1 cellular context compared by ENCODE assay signal in the genomic region with DNA sequence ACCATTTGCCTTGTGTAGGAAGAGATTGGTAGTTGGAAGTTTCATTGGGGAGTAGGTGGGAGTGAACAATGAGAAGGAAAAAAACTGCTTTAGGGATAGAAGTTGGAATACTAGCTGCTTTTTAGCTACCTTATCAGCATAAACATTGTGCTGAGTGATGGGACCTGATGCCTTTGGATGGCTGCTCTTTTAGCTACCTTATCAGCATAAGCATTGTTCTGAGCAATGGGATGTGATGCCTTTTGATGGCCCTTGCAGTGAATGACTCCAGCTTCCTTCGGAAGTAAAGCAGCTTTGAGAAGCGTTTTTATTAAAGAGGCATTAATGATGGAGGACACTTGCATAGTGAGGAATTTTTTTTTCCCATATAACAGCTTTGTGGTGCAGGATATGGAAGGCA.
TF ChIP-seq lines count a peak whose summit lies in the region.

No MANE protein-coding gene starts in this region.

TF ChIP-seq in H1, 55 proteins besides CTCF, POLR2A, EP300 and RAD21:
- TF ChIP-seq KDM1A (IDR thresholded peaks at IDR 0.05; ENCODE audit: borderline replicate concordance, low read length) (no peak), GABPA (IDR thresholded peaks at IDR 0.05; ENCODE audit: borderline replicate concordance, insufficient read depth, low read length) (no peak), MAFK (IDR thresholded peaks at IDR 0.05; ENCODE audit: low read depth, low read length) (no peak), JUND (IDR thresholded peaks at IDR 0.05; ENCODE audit: low read length) (no peak), CHD1 (IDR thresholded peaks at IDR 0.05; ENCODE audit: low read depth, low read length) (no peak), NANOG (IDR thresholded peaks at IDR 0.05; ENCODE audit: insufficient read depth, low read depth, low read length, poor library complexity, severe bottlenecking) (peak; percentile 82)
- TF ChIP-seq, protein P1, sequence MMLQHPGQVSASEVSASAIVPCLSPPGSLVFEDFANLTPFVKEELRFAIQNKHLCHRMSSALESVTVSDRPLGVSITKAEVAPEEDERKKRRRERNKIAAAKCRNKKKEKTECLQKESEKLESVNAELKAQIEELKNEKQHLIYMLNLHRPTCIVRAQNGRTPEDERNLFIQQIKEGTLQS (IDR thresholded peaks at IDR 0.05; ENCODE audit: insufficient read depth, low read depth, low read length) = no peak
